ENCODE assay signal across 18 cellular contexts in the genomic region with DNA sequence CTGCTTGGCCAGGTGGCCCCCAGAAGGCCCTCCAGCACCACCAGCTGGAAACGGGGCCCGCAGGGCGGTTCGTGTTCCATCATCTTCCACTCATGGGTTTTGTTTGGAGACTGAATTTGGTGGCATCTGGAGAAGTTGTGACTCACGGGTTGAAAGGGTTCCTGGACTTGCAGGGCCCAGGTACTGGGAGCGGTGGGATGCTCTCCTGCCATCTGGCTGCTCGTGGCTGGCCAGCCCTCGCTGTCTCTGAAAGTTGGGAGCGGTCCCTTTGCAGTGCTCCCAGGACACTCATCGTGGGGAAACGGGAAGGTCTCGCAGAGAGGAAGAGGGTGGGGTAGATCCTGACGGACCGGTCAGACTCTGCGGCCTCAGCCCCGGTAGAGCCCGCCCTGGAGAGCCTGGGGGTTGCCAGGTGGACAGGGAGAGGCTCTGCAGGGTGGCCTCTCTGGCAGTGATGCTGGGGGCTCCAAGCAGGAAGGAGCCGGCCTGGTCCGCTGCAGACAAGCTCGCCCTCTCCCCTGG. TPM values are rescaled to one million over a fixed set of nuclear protein-coding genes. Genes with fewer than 3 reads are reported as not detected.
DNase-seq lines count a peak whose midpoint lies in the region; ATAC-seq, FAIRE-seq and TF ChIP-seq lines count a peak whose summit lies in the region.
"Had no signal": no experiment of that assay in that cellular context is flagged by ENCODE, and none has a peak within 500 bp of the region (broad histone marks: within the 10 kb centered on the region; RNA-seq: fewer than 3 reads in every experiment).

No MANE protein-coding gene starts in this region.

- H3K4me3 ChIP-seq in brain microvascular endothelial cell (ENCODE audit: low read depth, low read length), result no peak overlapping the region
- no peak overlapping the region for H3K4me3 ChIP-seq in HepG2 (replicated peaks in 1 of 3; ENCODE audit: insufficient read depth in 1 of 3, low read depth in 2 of 3, low read length in 3 of 3)
- H3K4me3 ChIP-seq in smooth muscle cell, result no peak overlapping the region
- H3K4me3 ChIP-seq: gastrocnemius medialis, SK-N-MC had no signal

- TF ChIP-seq POLR2A in HepG2 (IDR thresholded peaks at IDR 0.05; ENCODE audit: insufficient read depth in 1 of 2, low read depth in 2 of 2, low read length in 2 of 2), result no peak

- H2AFZ ChIP-seq in HepG2 (ENCODE audit: low read length) (no peak overlapping the region), smooth muscle cell (ENCODE audit: low read depth) (peak overlapping the region; percentile 20)

- TF ChIP-seq RAD21 in HepG2 (CRISPR knock-in tag; IDR thresholded peaks at IDR 0.05), result no peak

- CTCF ChIA-PET in HepG2 (lab: Yijun Ruan, JAX; ENCODE audit: low intra/inter-chr PET ratio, low total read pairs), result no interaction called here

- no peak for FAIRE-seq in HepG2 (lab: Jason Lieb, UNC)
- FAIRE-seq: bronchial epithelial cell had no signal

- no peak for TF ChIP-seq CTCF in brain microvascular endothelial cell (IDR thresholded peaks at IDR 0.05; ENCODE audit: low read depth, low read length, missing control alignments)
- no peak for TF ChIP-seq CTCF in HepG2 (CRISPR knock-in tag; IDR thresholded peaks at IDR 0.05)
- no peak for TF ChIP-seq CTCF in smooth muscle cell (IDR thresholded peaks at IDR 0.05; ENCODE audit: borderline replicate concordance, insufficient read depth, poor library complexity, severe bottlenecking)

- no peak; the same call in 1 of the 3 replicates for ATAC-seq in HepG2
- ATAC-seq: stimulated activated naive CD8-positive, alpha-beta T cell treated with anti-CD3 and anti-CD28 coated beads, Interleukin-15, Interleukin-2, amounts not matched to agents 100 U/mL and 50 U/mL, for 24 hours had no signal

- no peak overlapping the region for H3K9ac ChIP-seq in HepG2 (ENCODE audit: insufficient read depth, low read depth, low read length)
- no peak overlapping the region for H3K9ac ChIP-seq in smooth muscle cell (ENCODE audit: low read depth)

- H3K36me3 ChIP-seq in brain microvascular endothelial cell (replicated peaks) (no peaks in the 10 kb centered on the region), HepG2 (replicated peaks in 1 of 2; ENCODE audit: control insufficient read depth in 1 of 2, insufficient read depth in 2 of 2, low read length in 2 of 2) (no peaks in the 10 kb centered on the region), smooth muscle cell (ENCODE audit: low read depth) (no peaks in the 10 kb centered on the region)
- H3K36me3 ChIP-seq: gastrocnemius medialis had no signal

- H3K9me3 ChIP-seq in HepG2 (ENCODE audit: low read length), result no peaks in the 10 kb centered on the region
- no peaks in the 10 kb centered on the region for H3K9me3 ChIP-seq in smooth muscle cell (replicated peaks; ENCODE audit: low read depth)
- H3K9me3 ChIP-seq: gastrocnemius medialis had no signal

- intact Hi-C loops in HepG2 (cut with micrococcal nuclease; ENCODE audit: unreplicated experiment), result no loop called here

- H3K4me2 ChIP-seq in HepG2 (ENCODE audit: low read depth, low read length) (peak overlapping the region; percentile 30; the same call in 1 of the 2 replicates), smooth muscle cell (peak overlapping the region; percentile 70)

- no peaks in the 10 kb centered on the region for H3K4me1 ChIP-seq in HepG2 (ENCODE audit: insufficient read depth, low read length)
- peaks cover 5% of the 10 kb centered on the region for H3K4me1 ChIP-seq in smooth muscle cell (ENCODE audit: low read depth)
- H3K4me1 ChIP-seq: gastrocnemius medialis had no signal

- DNase-seq in HCEC 1CT (peak; percentile 21), brain microvascular endothelial cell (no peak), HepG2 (ENCODE audit: low spot score) (no peak), smooth muscle cell (lab: John Stamatoyannopoulos, UW; ENCODE audit: unreplicated experiment) (no peak), cortex of kidney (lab: John Stamatoyannopoulos, UW) (no peak), NCI-H2081 (lab: John Stamatoyannopoulos, UW) (no peak), NCI-H1417 (lab: John Stamatoyannopoulos, UW) (no peak), OCI-M1 (lab: John Stamatoyannopoulos, UW) (no peak)
- DNase-seq: activated CD4-positive, alpha-beta T cell treated with anti-CD3 and anti-CD28 coated beads, Interleukin-2, amount 10 ng/mL, durations not matched to agents 24 days and 14 days; effector memory CD4-positive, alpha-beta T cell; midbrain; NCI-H1436 treated with DMSO at 0.1 percent for 48 hours; stimulated activated naive CD8-positive, alpha-beta T cell treated with anti-CD3 and anti-CD28 coated beads, Interleukin-15, Interleukin-2, amounts not matched to agents 100 U/mL and 50 U/mL, for 24 hours had no signal

- H3F3A ChIP-seq in smooth muscle cell (ENCODE audit: low read depth), result no peaks in the 10 kb centered on the region

- TF ChIP-seq EP300 in HepG2 (IDR thresholded peaks at IDR 0.05; ENCODE audit: low read depth in 2 of 2, low read length in 2 of 2), result no peak
- no peak for TF ChIP-seq EP300 in HepG2 (CRISPR knock-in tag; IDR thresholded peaks at IDR 0.05; ENCODE audit: borderline replicate concordance)

- 39% methylated on average over 4 of the region's 20 CpGs for WGBS in HepG2 (ENCODE audit: low lambda C conversion rate)
- 71% methylated on average over 20 of the region's 20 CpGs for WGBS in smooth muscle cell (ENCODE audit: low lambda C conversion rate)

- H3K27me3 ChIP-seq in brain microvascular endothelial cell (replicated peaks) (no peaks in the 10 kb centered on the region), HepG2 (ENCODE audit: control insufficient read depth in 1 of 2, insufficient read depth in 2 of 2, low read length in 2 of 2) (peaks cover 31 to 89% of the 10 kb centered on the region in 2 experiments), smooth muscle cell (ENCODE audit: low read depth) (no peaks in the 10 kb centered on the region)

- in situ Hi-C loops in brain microvascular endothelial cell (cut with HindIII; ENCODE audit: low pct_ligation_motif_present, low sequenced_read_pairs) (no loop called here), HepG2 (cut with HindIII; ENCODE audit: extremely low pct_ligation_motif_present, low pct_unique_long_range_greater_than_20kb) (no loop called here)

- POLR2A ChIA-PET in HepG2 (lab: Yijun Ruan, JAX), result no interaction called here

- H3K79me2 ChIP-seq in HepG2 (ENCODE audit: insufficient read depth, low read length) (no peaks in the 10 kb centered on the region), smooth muscle cell (ENCODE audit: low read depth) (no peaks in the 10 kb centered on the region)

- H4K20me1 ChIP-seq in HepG2 (ENCODE audit: insufficient read depth, low read length), result no peaks in the 10 kb centered on the region
- no peaks in the 10 kb centered on the region for H4K20me1 ChIP-seq in smooth muscle cell (ENCODE audit: low read depth)

- H3K27ac ChIP-seq in brain microvascular endothelial cell (peak overlapping the region; percentile 29), HepG2 (ENCODE audit: extremely low read length, insufficient read depth, low read length) (no peak overlapping the region), smooth muscle cell (ENCODE audit: low read depth) (no peak overlapping the region)
- H3K27ac ChIP-seq: gastrocnemius medialis, HL-60, SK-N-MC had no signal

- BruUV-seq in HepG2 (replicated peaks; lab: Mats Ljungman, UMichigan), result no TSS peak

TF ChIP-seq in HepG2, 621 proteins besides CTCF, POLR2A, EP300 and RAD21 (continues in another document):
- TF ChIP-seq EZH2 (conservative IDR thresholded peaks at IDR 0.05; ENCODE audit: low read depth, low read length) (no peak), PHF5A (CRISPR knock-in tag; IDR thresholded peaks at IDR 0.05; ENCODE audit: low read depth, unreplicated experiment) (no peak)

RNA-seq across cellular contexts. Expression of gene TWIST2, which starts 47.5 kb away (rescaled TPM):
- total RNA-seq in HepG2 (2016; rRNA removed; fragmentation: Illumina TruSeq; extraction: Trizol), result 0.11 TPM in 1 of 2 replicates, not detected in the other
- 0.18 and 0.20 TPM in 2 replicates for total RNA-seq in HepG2 (2016; cell fraction: cytosol; rRNA removed; fragmentation: Illumina TruSeq; extraction: Trizol; ENCODE audit: low read depth)
- not detected in 2 replicates for total RNA-seq in HepG2 (2016; cell fraction: insoluble cytoplasmic fraction; rRNA removed; fragmentation: Illumina TruSeq; extraction: Trizol)
- total RNA-seq in HepG2 (2016; cell fraction: membrane; rRNA removed; fragmentation: Illumina TruSeq; extraction: Trizol), result 0.21 and 0.25 TPM in 2 replicates
- not detected in 2 replicates for total RNA-seq in HepG2 (2016; cell fraction: nucleus; rRNA removed; fragmentation: Illumina TruSeq; extraction: Trizol)
- 0.08 and 0.09 TPM in 2 replicates for polyA plus RNA-seq in HepG2 (2011; rRNA removed)
- 0.10 and 0.34 TPM in 2 replicates for polyA plus RNA-seq in HepG2 (2011; cell fraction: cytosol; rRNA removed)
- 0.21 TPM in 1 of 2 replicates, not detected in the other for polyA plus RNA-seq in HepG2 (2011; cell fraction: nucleus; rRNA removed)
- polyA plus RNA-seq in HepG2 (2012), result 0.09 TPM in 1 of 2 replicates, not detected in the other
- polyA plus RNA-seq in HepG2 (2016; cell fraction: cytosol; fragmentation: Illumina TruSeq; extraction: Trizol; ENCODE audit: low read depth), result 0.21 and 0.36 TPM in 2 replicates
- not detected in 2 replicates for polyA plus RNA-seq in HepG2 (2016; cell fraction: insoluble cytoplasmic fraction; fragmentation: Illumina TruSeq; extraction: Trizol; ENCODE audit: low read depth)
- polyA plus RNA-seq in HepG2 (2016; cell fraction: membrane; fragmentation: Illumina TruSeq; extraction: Trizol; ENCODE audit: low read depth), result 0.12 TPM in 1 of 2 replicates, not detected in the other
- polyA plus RNA-seq in HepG2 (2016; cell fraction: nucleus; fragmentation: Illumina TruSeq; extraction: Trizol; ENCODE audit: insufficient read depth, low read depth), result not detected in 2 replicates
- polyA minus RNA-seq in HepG2 (2011; rRNA and poly(A)+ RNA removed; ENCODE audit: low replicate concordance), result 0.32 and 4.4 TPM in 2 replicates
- polyA minus RNA-seq in HepG2 (2011; cell fraction: cytosol; rRNA and poly(A)+ RNA removed), result not detected in 2 replicates
- polyA minus RNA-seq in HepG2 (2011; cell fraction: nucleus; rRNA and poly(A)+ RNA removed), result 0.37 and 0.39 TPM in 2 replicates
- 0.18 and 2.4 TPM in 2 replicates for total RNA-seq in smooth muscle cell
- 1.0 and 1.7 TPM in 2 replicates for polyA plus RNA-seq in smooth muscle cell
- total RNA-seq: activated CD4-positive, alpha-beta T cell treated with anti-CD3 and anti-CD28 coated beads, Interleukin-2, amount 10 ng/mL, durations not matched to agents 24 days and 14 days; B cell had no signal
